8 cellular contexts compared by ENCODE assay signal in the genomic region with DNA sequence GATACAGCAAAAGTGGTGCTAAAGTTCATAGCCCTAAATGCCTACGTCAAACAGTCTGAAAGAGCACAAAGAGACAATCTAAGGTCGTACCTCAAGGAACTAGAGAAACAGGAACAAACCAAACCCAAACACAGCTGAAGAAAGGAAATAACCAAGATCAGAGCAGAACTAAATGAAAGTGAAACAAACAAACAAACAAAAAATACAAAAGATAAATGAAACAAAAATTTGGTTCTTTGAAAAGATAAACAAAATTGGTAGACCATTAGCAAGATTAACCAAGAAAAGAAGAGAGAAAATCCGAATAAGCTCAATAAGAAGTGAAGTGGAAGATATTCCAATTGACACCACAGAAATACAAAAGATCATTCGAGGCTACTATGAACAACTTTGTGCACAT.
DNase-seq lines count a peak whose midpoint lies in the region; ATAC-seq, FAIRE-seq and TF ChIP-seq lines count a peak whose summit lies in the region.
"Not testable (repeated sequence)": the region's sequence is repeated elsewhere in the genome, so short reads cannot be mapped to it uniquely, and the experiment has no call there.

No MANE protein-coding gene starts in this region.

- H3K27ac Mint-ChIP-seq in CD14-positive monocyte = peak overlapping the region in 6 of 7 donors; percentile 4 to 67 (median 52)
- H3K27ac Mint-ChIP-seq in T-helper 1 cell treated with Interleukin-12 subunit alpha and Interleukin-12 subunit beta and Interleukin-4 antibody, amounts not matched to agents 30 μg/mL and 1 μg/mL, for 36 hours = peak overlapping the region; percentile 67
- peak overlapping the region; percentile 49 for H3K27ac Mint-ChIP-seq in activated CD4-positive, alpha-beta T cell treated with anti-CD3 and anti-CD28 coated beads, Interleukin-2, amount 10 ng/mL, durations not matched to agents 24 days and 14 days
- not testable (repeated sequence) for H3K27ac Mint-ChIP-seq in activated naive CD8-positive, alpha-beta T cell treated with anti-CD3 and anti-CD28 coated beads, Interleukin-2, amount 10 ng/mL, durations not matched to agents 7 days and 5 days
- peak overlapping the region; percentile 15 to 74 for H3K27ac Mint-ChIP-seq in effector memory CD8-positive, alpha-beta T cell
- H3K27ac Mint-ChIP-seq in natural killer cell treated with Interleukin-12 subunit alpha and Interleukin-12 subunit beta and Interleukin-15 and Interleukin-18, amount 100 ng/mL, for 72 hours = peak overlapping the region; percentile 36 to 56

- H3K36me3 Mint-ChIP-seq in CD14-positive monocyte; T-helper 1 cell treated with Interleukin-12 subunit alpha and Interleukin-12 subunit beta and Interleukin-4 antibody, amounts not matched to agents 30 μg/mL and 1 μg/mL, for 36 hours (ENCODE audit: low read depth); activated CD4-positive, alpha-beta T cell treated with anti-CD3 and anti-CD28 coated beads, Interleukin-2, amount 10 ng/mL, durations not matched to agents 24 days and 14 days (ENCODE audit: low read depth); activated naive CD8-positive, alpha-beta T cell treated with anti-CD3 and anti-CD28 coated beads, Interleukin-2, amount 10 ng/mL, durations not matched to agents 7 days and 5 days; effector memory CD8-positive, alpha-beta T cell (ENCODE audit: insufficient read depth): not testable (repeated sequence)
- H3K36me3 Mint-ChIP-seq in natural killer cell treated with Interleukin-12 subunit alpha and Interleukin-12 subunit beta and Interleukin-15 and Interleukin-18, amount 100 ng/mL, for 72 hours = peaks cover 16% of the 10 kb centered on the region

- TF ChIP-seq CTCF in CD14-positive monocyte (IDR thresholded peaks at IDR 0.05) = not testable (repeated sequence)

- intact Hi-C loops in CD14-positive monocyte (cut with micrococcal nuclease); activated CD4-positive, alpha-beta T cell treated with anti-CD3 and anti-CD28 coated beads, Interleukin-2, amount 10 ng/mL, durations not matched to agents 24 days and 14 days (cut with micrococcal nuclease): not testable (repeated sequence)

- not testable (repeated sequence) for H3K27me3 Mint-ChIP-seq in CD14-positive monocyte (ENCODE audit: low read depth in 3 of 3)
- H3K27me3 Mint-ChIP-seq in T-helper 1 cell treated with Interleukin-12 subunit alpha and Interleukin-12 subunit beta and Interleukin-4 antibody, amounts not matched to agents 30 μg/mL and 1 μg/mL, for 36 hours (ENCODE audit: low read depth) = peaks cover 27% of the 10 kb centered on the region
- H3K27me3 Mint-ChIP-seq in activated CD4-positive, alpha-beta T cell treated with anti-CD3 and anti-CD28 coated beads, Interleukin-2, amount 10 ng/mL, durations not matched to agents 24 days and 14 days = peaks cover 35% of the 10 kb centered on the region
- H3K27me3 Mint-ChIP-seq in activated naive CD8-positive, alpha-beta T cell treated with anti-CD3 and anti-CD28 coated beads, Interleukin-2, amount 10 ng/mL, durations not matched to agents 7 days and 5 days = peaks cover 14% of the 10 kb centered on the region
- peaks cover 11 to 22% of the 10 kb centered on the region in 2 donors for H3K27me3 Mint-ChIP-seq in effector memory CD8-positive, alpha-beta T cell
- peaks cover 8 to 13% of the 10 kb centered on the region in 2 donors for H3K27me3 Mint-ChIP-seq in natural killer cell treated with Interleukin-12 subunit alpha and Interleukin-12 subunit beta and Interleukin-15 and Interleukin-18, amount 100 ng/mL, for 72 hours

- not testable (repeated sequence) for DNase-seq in CD14-positive monocyte (ENCODE audit: low spot score); H54 (ENCODE audit: insufficient read length, low spot score); activated CD4-positive, alpha-beta T cell treated with anti-CD3 and anti-CD28 coated beads, Interleukin-2, amount 10 ng/mL, durations not matched to agents 24 days and 14 days; activated naive CD8-positive, alpha-beta T cell treated with anti-CD3 and anti-CD28 coated beads, Interleukin-2, amount 10 ng/mL, durations not matched to agents 7 days and 5 days; effector memory CD8-positive, alpha-beta T cell; natural killer cell treated with Interleukin-12 subunit alpha and Interleukin-12 subunit beta and Interleukin-15 and Interleukin-18, amount 100 ng/mL, for 72 hours (ENCODE audit: low spot score)
- peak; percentile 22 for DNase-seq in MV-4-11 (lab: John Stamatoyannopoulos, UW)

- not testable (repeated sequence) for H3K9me3 Mint-ChIP-seq in CD14-positive monocyte; T-helper 1 cell treated with Interleukin-12 subunit alpha and Interleukin-12 subunit beta and Interleukin-4 antibody, amounts not matched to agents 30 μg/mL and 1 μg/mL, for 36 hours; activated CD4-positive, alpha-beta T cell treated with anti-CD3 and anti-CD28 coated beads, Interleukin-2, amount 10 ng/mL, durations not matched to agents 24 days and 14 days; activated naive CD8-positive, alpha-beta T cell treated with anti-CD3 and anti-CD28 coated beads, Interleukin-2, amount 10 ng/mL, durations not matched to agents 7 days and 5 days; effector memory CD8-positive, alpha-beta T cell; natural killer cell treated with Interleukin-12 subunit alpha and Interleukin-12 subunit beta and Interleukin-15 and Interleukin-18, amount 100 ng/mL, for 72 hours

- POLR2A ChIA-PET in activated naive CD8-positive, alpha-beta T cell treated with anti-CD3 and anti-CD28 coated beads, Interleukin-2, amount 10 ng/mL, durations not matched to agents 7 days and 5 days (lab: Charles Lee) = not testable (repeated sequence)

- not testable (repeated sequence) for ATAC-seq in activated naive CD8-positive, alpha-beta T cell treated with anti-CD3 and anti-CD28 coated beads, Interleukin-2, amount 10 ng/mL, durations not matched to agents 7 days and 5 days (ENCODE audit: low read depth); natural killer cell treated with Interleukin-12 subunit alpha and Interleukin-12 subunit beta and Interleukin-15 and Interleukin-18, amount 100 ng/mL, for 72 hours
- ATAC-seq in effector memory CD8-positive, alpha-beta T cell (replicated peaks) = peak; percentile 49

- FAIRE-seq in H54 (lab: Jason Lieb, UNC) = peak; percentile 38

- H3K4me3 Mint-ChIP-seq in CD14-positive monocyte = peak overlapping the region in 1 of 2 donors; percentile 83
- peak overlapping the region; percentile 50 for H3K4me3 Mint-ChIP-seq in T-helper 1 cell treated with Interleukin-12 subunit alpha and Interleukin-12 subunit beta and Interleukin-4 antibody, amounts not matched to agents 30 μg/mL and 1 μg/mL, for 36 hours
- peak overlapping the region; percentile 36 for H3K4me3 Mint-ChIP-seq in activated CD4-positive, alpha-beta T cell treated with anti-CD3 and anti-CD28 coated beads, Interleukin-2, amount 10 ng/mL, durations not matched to agents 24 days and 14 days
- peak overlapping the region; percentile 3 for H3K4me3 Mint-ChIP-seq in activated naive CD8-positive, alpha-beta T cell treated with anti-CD3 and anti-CD28 coated beads, Interleukin-2, amount 10 ng/mL, durations not matched to agents 7 days and 5 days
- H3K4me3 Mint-ChIP-seq in effector memory CD8-positive, alpha-beta T cell = peak overlapping the region; percentile 24 to 54
- peak overlapping the region; percentile 64 for H3K4me3 Mint-ChIP-seq in natural killer cell treated with Interleukin-12 subunit alpha and Interleukin-12 subunit beta and Interleukin-15 and Interleukin-18, amount 100 ng/mL, for 72 hours

- not testable (repeated sequence) for TF ChIP-seq POLR2A in H54 (IDR thresholded peaks at IDR 0.05; ENCODE audit: low read depth, low read length)

- peaks cover 17% of the 10 kb centered on the region for H3K4me1 Mint-ChIP-seq in CD14-positive monocyte
- not testable (repeated sequence) for H3K4me1 Mint-ChIP-seq in T-helper 1 cell treated with Interleukin-12 subunit alpha and Interleukin-12 subunit beta and Interleukin-4 antibody, amounts not matched to agents 30 μg/mL and 1 μg/mL, for 36 hours (ENCODE audit: low read depth); activated naive CD8-positive, alpha-beta T cell treated with anti-CD3 and anti-CD28 coated beads, Interleukin-2, amount 10 ng/mL, durations not matched to agents 7 days and 5 days
- peaks cover 11% of the 10 kb centered on the region for H3K4me1 Mint-ChIP-seq in activated CD4-positive, alpha-beta T cell treated with anti-CD3 and anti-CD28 coated beads, Interleukin-2, amount 10 ng/mL, durations not matched to agents 24 days and 14 days
- peaks cover 11 to 12% of the 10 kb centered on the region in 2 donors for H3K4me1 Mint-ChIP-seq in effector memory CD8-positive, alpha-beta T cell (ENCODE audit: low read depth in 2 of 2)
- H3K4me1 Mint-ChIP-seq in natural killer cell treated with Interleukin-12 subunit alpha and Interleukin-12 subunit beta and Interleukin-15 and Interleukin-18, amount 100 ng/mL, for 72 hours (ENCODE audit: low read depth in 2 of 2) = peaks cover 11 to 17% of the 10 kb centered on the region in 2 donors
